13 cellular contexts compared by ENCODE assay signal in the genomic region with DNA sequence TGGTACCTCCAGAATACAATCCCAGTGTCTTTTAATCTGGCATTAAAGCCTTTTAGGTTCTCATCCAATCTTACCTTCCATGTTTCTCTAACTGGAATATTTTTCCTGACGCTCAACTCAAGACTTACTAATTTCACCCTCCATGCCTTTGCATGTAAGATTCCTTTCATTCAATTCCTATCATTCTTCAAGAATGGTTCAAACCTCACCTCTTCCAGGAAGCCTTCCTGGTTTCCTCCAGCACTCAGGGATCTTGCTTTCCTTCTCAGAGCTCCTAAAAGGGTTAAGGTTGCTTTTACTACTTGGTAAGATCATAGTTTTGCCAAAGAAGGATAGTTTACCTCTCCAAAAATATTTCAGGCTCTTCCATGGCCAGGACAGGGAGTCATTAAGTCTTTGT.
"Had no signal": no experiment of that assay in that cellular context is flagged by ENCODE, and none has a peak within 500 bp of the region (broad histone marks: within the 10 kb centered on the region; RNA-seq: fewer than 3 reads in every experiment).

No MANE protein-coding gene starts in this region.

- H3K27me3 ChIP-seq: thyroid gland had no signal

- H3K9me3 ChIP-seq: neutrophil, pancreas, spleen, thyroid gland had no signal

- H3K4me3 ChIP-seq: pancreas, SK-N-MC, spleen, thyroid gland had no signal

- H3K36me3 Mint-ChIP-seq: natural killer cell; stimulated activated naive B cell treated with anti-CD40 and anti-IgM and Interleukin-4, amounts not matched to agents 10 μg/mL and 1 μg/mL and 100 μg/mL, for 72 hours; WTC11 had no signal

- H3K27ac ChIP-seq: epithelial cell of prostate, neutrophil, pancreas, SK-N-MC, spleen had no signal

- ATAC-seq: effector memory CD8-positive, alpha-beta T cell; left ventricle myocardium superior; natural killer cell; stimulated activated naive B cell treated with anti-CD40 and anti-IgM and Interleukin-4, amounts not matched to agents 10 μg/mL and 1 μg/mL and 100 μg/mL, for 72 hours had no signal

- H3K4me1 Mint-ChIP-seq: natural killer cell; stimulated activated naive B cell treated with anti-CD40 and anti-IgM and Interleukin-4, amounts not matched to agents 10 μg/mL and 1 μg/mL and 100 μg/mL, for 72 hours; WTC11 had no signal

- H3K4me3 Mint-ChIP-seq: activated naive CD4-positive, alpha-beta T cell treated with anti-CD3 and anti-CD28 coated beads for 36 hours; effector memory CD8-positive, alpha-beta T cell; natural killer cell; stimulated activated naive B cell treated with anti-CD40 and anti-IgM and Interleukin-4, amounts not matched to agents 10 μg/mL and 1 μg/mL and 100 μg/mL, for 72 hours; WTC11 had no signal

- H3K4me1 ChIP-seq: pancreas, spleen had no signal

- H3K36me3 ChIP-seq: neutrophil, pancreas, spleen, thyroid gland had no signal

- FAIRE-seq: pancreas had no signal

- H3K9me3 Mint-ChIP-seq: activated naive CD4-positive, alpha-beta T cell treated with anti-CD3 and anti-CD28 coated beads for 36 hours; effector memory CD8-positive, alpha-beta T cell; natural killer cell; stimulated activated naive B cell treated with anti-CD40 and anti-IgM and Interleukin-4, amounts not matched to agents 10 μg/mL and 1 μg/mL and 100 μg/mL, for 72 hours; WTC11 had no signal

- DNase-seq: effector memory CD8-positive, alpha-beta T cell; left ventricle myocardium superior; natural killer cell; pancreas; spleen; stimulated activated CD4-positive, alpha-beta T cell treated with anti-CD3 and anti-CD28 coated beads, Interleukin-4, amount 100 ng/mL, for 4 hours; stimulated activated naive B cell treated with anti-CD40 and anti-IgM and Interleukin-4, amounts not matched to agents 10 μg/mL and 1 μg/mL and 100 μg/mL, for 72 hours; thyroid gland had no signal

- H3K27ac Mint-ChIP-seq: activated naive CD4-positive, alpha-beta T cell treated with anti-CD3 and anti-CD28 coated beads for 36 hours; natural killer cell; stimulated activated naive B cell treated with anti-CD40 and anti-IgM and Interleukin-4, amounts not matched to agents 10 μg/mL and 1 μg/mL and 100 μg/mL, for 72 hours; WTC11 had no signal
